In genomic region chr6:132483779-132484679, GRCh38 we compare ENCODE assay signal across 8 cellular contexts. TPM values are rescaled to one million over a fixed set of nuclear protein-coding genes. Genes with fewer than 3 reads are reported as not detected.
DNase-seq lines count a peak whose midpoint lies in the region; ATAC-seq and TF ChIP-seq lines count a peak whose summit lies in the region.

No MANE protein-coding gene starts in this region.

- H3K27me3 ChIP-seq in lower lobe of right lung (ENCODE audit: low read depth), result no peaks in the 10 kb centered on the region

- H3K9me3 Mint-ChIP-seq in T-cell, result no peaks in the 10 kb centered on the region

- DNase-seq in AG09309 (ENCODE audit: low read depth) (peak; percentile 33), NCI-H128 (lab: John Stamatoyannopoulos, UW; ENCODE audit: unreplicated experiment) (peak; percentile 5), T-cell (peak in 25 of 34 experiments; percentile 6 to 48 (median 30)), coronary artery (ENCODE audit: low spot score) (no peak), lower lobe of right lung (no peak), stromal cell of bone marrow (ENCODE audit: low read depth) (peak; percentile 55)

- peak; percentile 53 for TF ChIP-seq CTCF in AG09309 (IDR thresholded peaks at IDR 0.05; ENCODE audit: control insufficient read depth, insufficient read depth, low read depth, low read length, missing control alignments)
- TF ChIP-seq CTCF in GM12874 (IDR thresholded peaks at IDR 0.05; ENCODE audit: insufficient read depth, low read depth, low read length), result peak; percentile 42; the same call in 1 of the 2 replicates
- peak; percentile 67 for TF ChIP-seq CTCF in coronary artery (IDR thresholded peaks at IDR 0.05)
- peak; percentile 63 for TF ChIP-seq CTCF in lower lobe of right lung (IDR thresholded peaks at IDR 0.05)

- peak; percentile 78 for ATAC-seq in HG02759 (IDR thresholded peaks at IDR 0.05; ENCODE audit: unreplicated experiment)
- ATAC-seq in T-cell (replicated peaks in 1 of 4), result peak; percentile 50 to 70 (median 68)
- peak; percentile 70 to 74 for ATAC-seq in lower lobe of right lung

- intact Hi-C loops in lower lobe of right lung (cut with DNase I), result loop anchor here (10.0 kb wide), 1 partner anchor 199 kb away; no protein-coding TSS in a partner anchor

- H3K27ac ChIP-seq in coronary artery (no peak overlapping the region), lower lobe of right lung (no peak overlapping the region)

- POLR2A ChIA-PET in T-cell (lab: Charles Lee), result interaction anchor here in 1 of 2 donors (0.6 kb wide), 1 partner anchor 125 kb away, joined by 5 read pairs; no protein-coding TSS in a partner anchor

- H3K36me3 ChIP-seq in lower lobe of right lung, result no peaks in the 10 kb centered on the region

- H3K9me3 ChIP-seq in lower lobe of right lung, result no peaks in the 10 kb centered on the region

- CTCF ChIA-PET in T-cell (lab: Charles Lee), result interaction anchor here (0.5 to 5.7 kb wide), 23 partner anchors 9 to 329 kb away, joined by 3 to 160 read pairs (median 4); partner anchors contain the start of gene STX7 (in 1 of the 2)

- H3K27me3 Mint-ChIP-seq in T-cell, result no peaks in the 10 kb centered on the region

- H3K36me3 Mint-ChIP-seq in T-cell, result peaks cover 14% of the 10 kb centered on the region

- H3K4me1 Mint-ChIP-seq in T-cell, result peaks cover 14 to 27% (median 18%) of the 10 kb centered on the region in 3 donors

- H3K4me3 Mint-ChIP-seq in T-cell, result no peak overlapping the region

- peaks cover 9% of the 10 kb centered on the region for H3K4me1 ChIP-seq in lower lobe of right lung

- H3K27ac Mint-ChIP-seq in T-cell, result no peak overlapping the region

- H3K4me3 ChIP-seq in AG09309 (ENCODE audit: control insufficient read depth, low read depth, low read length) (no peak overlapping the region), coronary artery (no peak overlapping the region), lower lobe of right lung (no peak overlapping the region)

RNA-seq across cellular contexts. Expression of gene STX7, which starts 28.9 kb away (rescaled TPM):
- total RNA-seq in T-cell (10 to 100 TPM; 13.3 to 27.4 (median 20.9) TPM), lower lobe of right lung (97.2 TPM)

RNA-seq across cellular contexts. Expression of gene TAAR9, which starts 54.0 kb away (rescaled TPM):
- not detected for total RNA-seq in T-cell
- total RNA-seq in lower lobe of right lung, result not detected

Comparison
In these comparisons a context has a peak if more than half of its experiments do, and no peak if none do; other contexts are left out.
1. DNase-seq: peak in AG09309 (single experiment), NCI-H128 (single experiment), T-cell (25 of 34) and stromal cell of bone marrow (single experiment); none in coronary artery (single experiment) and lower lobe of right lung (single experiment).
2. Peak in every context shown above with its lines, with median percentiles within 50 percentile points of each other: CTCF ChIP-seq and ATAC-seq.